9 cellular contexts compared by ENCODE assay signal in the genomic region with DNA sequence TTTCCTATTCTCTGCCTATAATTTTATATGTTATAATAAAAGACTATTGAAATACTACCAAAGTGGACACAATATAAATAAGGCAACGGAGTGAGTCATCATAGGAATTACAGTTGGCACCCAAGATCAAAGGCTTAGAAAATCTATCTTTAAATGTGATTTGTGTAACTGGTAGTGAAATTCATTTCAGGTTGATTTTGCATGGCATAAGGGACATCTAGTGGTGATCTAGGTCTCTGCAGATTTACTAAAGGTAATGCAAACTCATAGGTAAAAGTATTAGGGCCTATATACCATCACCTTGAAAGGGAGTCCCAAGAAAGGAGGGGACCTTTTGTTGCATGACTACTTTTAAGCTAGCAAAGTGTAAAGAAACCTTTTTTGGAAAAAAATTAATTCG.
DNase-seq lines count a peak whose midpoint lies in the region; ATAC-seq and TF ChIP-seq lines count a peak whose summit lies in the region.
"Had no signal": no experiment of that assay in that cellular context is flagged by ENCODE, and none has a peak within 500 bp of the region (broad histone marks: within the 10 kb centered on the region; RNA-seq: fewer than 3 reads in every experiment).

No MANE protein-coding gene starts in this region.

- RAD21 ChIA-PET in HCT116 (lab: Charles Lee; ENCODE audit: low non-redundant PET in 1 of 2, low total read pairs in 2 of 2, uncharacterized antibody in 2 of 2, unreplicated experiment in 2 of 2): no interaction called here

- H3K36me3 ChIP-seq in HCT116 (ENCODE audit: control insufficient read depth in 1 of 2, insufficient read depth in 2 of 2, low read length in 2 of 2): no peaks in the 10 kb centered on the region
- H3K36me3 ChIP-seq in PC-3 (ENCODE audit: low read depth, low read length): no peaks in the 10 kb centered on the region

- H3K27me3 ChIP-seq in HCT116 (ENCODE audit: insufficient read depth, low read length) (no peaks in the 10 kb centered on the region), PC-3 (ENCODE audit: low read length) (no peaks in the 10 kb centered on the region)

- peak; percentile 39 for DNase-seq in AG20443 (ENCODE audit: low spot score)
- DNase-seq in HCT116 (ENCODE audit: low read depth, low spot score): peak; percentile 3
- DNase-seq in PC-3: peak; percentile 56
- no peak for DNase-seq in glutamatergic neuron
- DNase-seq in posterior vena cava (ENCODE audit: low spot score): no peak
- DNase-seq in activated CD4-positive, alpha-beta T cell treated with anti-CD3 and anti-CD28 coated beads, Interleukin-2, amount 50 U/mL, for 1 hour: no peak
- DNase-seq: activated naive CD8-positive, alpha-beta T cell treated with anti-CD3 and anti-CD28 coated beads, Interleukin-2, amount 10 ng/mL, durations not matched to agents 7 days and 5 days had no signal

- H3K4me3 ChIP-seq in HCT116 (replicated peaks in 1 of 2; ENCODE audit: low read depth in 1 of 2, low read length in 2 of 2) (no peak overlapping the region), PC-3 (ENCODE audit: low read length) (no peak overlapping the region)

- BruUV-seq in HCT116 (replicated peaks; lab: Mats Ljungman, UMichigan) (no TSS peak), PC-3 (replicated peaks; lab: Mats Ljungman, UMichigan) (no TSS peak)

- no peaks in the 10 kb centered on the region for H3K79me2 ChIP-seq in HCT116 (ENCODE audit: insufficient read depth, low read length)
- H3K79me2 ChIP-seq in PC-3 (ENCODE audit: low read length): no peaks in the 10 kb centered on the region

- H4K20me1 ChIP-seq in HCT116 (ENCODE audit: insufficient read depth): no peaks in the 10 kb centered on the region; the same call in 1 of the 2 replicates
- no peaks in the 10 kb centered on the region for H4K20me1 ChIP-seq in PC-3 (ENCODE audit: low read length)

- intact Hi-C loops in HCT116 (cut with micrococcal nuclease): loop anchor here (2.0 to 10.0 kb wide), 3 partner anchors 250 to 833 kb away; no protein-coding TSS in a partner anchor
- intact Hi-C loops in PC-3 (cut with micrococcal nuclease): loop anchor here (5.0 kb wide), 2 partner anchors 675 to 835 kb away; no protein-coding TSS in a partner anchor
- intact Hi-C loops in posterior vena cava (cut with DNase I): no loop called here

- no peaks in the 10 kb centered on the region for H3K4me1 Mint-ChIP-seq in glutamatergic neuron (ENCODE audit: low read depth, unreplicated experiment)
- H3K4me1 Mint-ChIP-seq: activated naive CD8-positive, alpha-beta T cell treated with anti-CD3 and anti-CD28 coated beads, Interleukin-2, amount 10 ng/mL, durations not matched to agents 7 days and 5 days had no signal

- no peak overlapping the region for H3K27ac Mint-ChIP-seq in glutamatergic neuron (ENCODE audit: unreplicated experiment)
- H3K27ac Mint-ChIP-seq: activated naive CD8-positive, alpha-beta T cell treated with anti-CD3 and anti-CD28 coated beads, Interleukin-2, amount 10 ng/mL, durations not matched to agents 7 days and 5 days had no signal

- H3K9me2 ChIP-seq in HCT116 (ENCODE audit: insufficient read depth): no peaks in the 10 kb centered on the region
- H3K9me2 ChIP-seq in PC-3 (replicated peaks; ENCODE audit: low read length): no peaks in the 10 kb centered on the region

- CTCF ChIA-PET in HCT116 (lab: Charles Lee): no interaction called here
- CTCF ChIA-PET in PC-3 (lab: Charles Lee): no interaction called here

- H3K4me3 Mint-ChIP-seq in glutamatergic neuron (ENCODE audit: unreplicated experiment): no peak overlapping the region
- H3K4me3 Mint-ChIP-seq: activated naive CD8-positive, alpha-beta T cell treated with anti-CD3 and anti-CD28 coated beads, Interleukin-2, amount 10 ng/mL, durations not matched to agents 7 days and 5 days had no signal

- POLR2A ChIA-PET in HCT116 (lab: Charles Lee): no interaction called here
- POLR2A ChIA-PET in PC-3 (lab: Charles Lee; ENCODE audit: unreplicated experiment): no interaction called here

- H3K27ac ChIP-seq in HCT116 (ENCODE audit: low read depth, low read length): no peak overlapping the region
- no peak overlapping the region for H3K27ac ChIP-seq in PC-3 (ENCODE audit: low read length)

- H3K36me3 Mint-ChIP-seq in glutamatergic neuron (ENCODE audit: unreplicated experiment): no peaks in the 10 kb centered on the region
- H3K36me3 Mint-ChIP-seq: activated naive CD8-positive, alpha-beta T cell treated with anti-CD3 and anti-CD28 coated beads, Interleukin-2, amount 10 ng/mL, durations not matched to agents 7 days and 5 days had no signal

- peak in 2 of 3 experiments; percentile 38 to 45; a peak in 4 of 6 replicates for TF ChIP-seq CTCF in HCT116 (IDR thresholded peaks at IDR 0.05 in 2 of 3, conservative IDR thresholded peaks at IDR 0.05 in 1 of 3; ENCODE audit: borderline replicate concordance in 1 of 3, insufficient read depth in 1 of 3, low read depth in 2 of 3, low read length in 2 of 3)
- peak; percentile 70 for TF ChIP-seq CTCF in PC-3 (conservative IDR thresholded peaks at IDR 0.05; ENCODE audit: low read depth, low read length)
- peak; percentile 54 for TF ChIP-seq CTCF in glutamatergic neuron (IDR thresholded peaks at IDR 0.05; ENCODE audit: partially characterized antibody, unreplicated experiment)

- TF ChIP-seq RAD21 in HCT116 (IDR thresholded peaks at IDR 0.05; ENCODE audit: low read depth): peak; percentile 44

- H2AFZ ChIP-seq in HCT116 (ENCODE audit: low read depth, low read length, poor library complexity, severe bottlenecking): no peak overlapping the region
- H2AFZ ChIP-seq in PC-3 (ENCODE audit: low read length): no peak overlapping the region

- H3K9ac ChIP-seq in HCT116 (ENCODE audit: low read length): no peak overlapping the region
- H3K9ac ChIP-seq in PC-3 (ENCODE audit: low read length): no peak overlapping the region

- H3K9me3 ChIP-seq in HCT116 (ENCODE audit: control insufficient read depth in 1 of 2, insufficient read depth in 1 of 2, low read depth in 1 of 2, low read length in 2 of 2) (no peaks in the 10 kb centered on the region; a peak in 1 of 4 replicates), PC-3 (ENCODE audit: low read length) (no peaks in the 10 kb centered on the region)

- no peaks in the 10 kb centered on the region for H3K27me3 Mint-ChIP-seq in glutamatergic neuron (ENCODE audit: unreplicated experiment)
- H3K27me3 Mint-ChIP-seq: activated naive CD8-positive, alpha-beta T cell treated with anti-CD3 and anti-CD28 coated beads, Interleukin-2, amount 10 ng/mL, durations not matched to agents 7 days and 5 days had no signal

- no peaks in the 10 kb centered on the region for H3F3A ChIP-seq in PC-3 (ENCODE audit: low read length, unreplicated experiment)

- no peak for TF ChIP-seq POLR2A in HCT116 (IDR thresholded peaks at IDR 0.05; ENCODE audit: borderline replicate concordance, extremely low read depth, insufficient read depth, insufficient read length)

- ATAC-seq in HCT116: no peak
- no peak; the same call in 1 of the 2 replicates for ATAC-seq in PC-3
- ATAC-seq in HG03469 (IDR thresholded peaks at IDR 0.05; ENCODE audit: unreplicated experiment): no peak
- ATAC-seq in GM19463 (IDR thresholded peaks at IDR 0.05; ENCODE audit: unreplicated experiment): no peak

- H3K4me2 ChIP-seq in HCT116 (ENCODE audit: low read length): no peak overlapping the region
- H3K4me2 ChIP-seq in PC-3 (ENCODE audit: low read length): no peak overlapping the region

- no peaks in the 10 kb centered on the region for H3K9me3 Mint-ChIP-seq in glutamatergic neuron (ENCODE audit: unreplicated experiment)
- H3K9me3 Mint-ChIP-seq: activated naive CD8-positive, alpha-beta T cell treated with anti-CD3 and anti-CD28 coated beads, Interleukin-2, amount 10 ng/mL, durations not matched to agents 7 days and 5 days had no signal

- no peaks in the 10 kb centered on the region for H3K4me1 ChIP-seq in HCT116 (ENCODE audit: control insufficient read depth in 1 of 2, insufficient read depth in 2 of 2, low read length in 2 of 2)
- H3K4me1 ChIP-seq in PC-3 (ENCODE audit: insufficient read depth, low read length): no peaks in the 10 kb centered on the region

TF ChIP-seq in HCT116, 20 proteins besides CTCF, POLR2A, EP300 and RAD21:
- TF ChIP-seq CBX3 (IDR thresholded peaks at IDR 0.05; ENCODE audit: low read depth): no peak
- TF ChIP-seq, protein P1, sequence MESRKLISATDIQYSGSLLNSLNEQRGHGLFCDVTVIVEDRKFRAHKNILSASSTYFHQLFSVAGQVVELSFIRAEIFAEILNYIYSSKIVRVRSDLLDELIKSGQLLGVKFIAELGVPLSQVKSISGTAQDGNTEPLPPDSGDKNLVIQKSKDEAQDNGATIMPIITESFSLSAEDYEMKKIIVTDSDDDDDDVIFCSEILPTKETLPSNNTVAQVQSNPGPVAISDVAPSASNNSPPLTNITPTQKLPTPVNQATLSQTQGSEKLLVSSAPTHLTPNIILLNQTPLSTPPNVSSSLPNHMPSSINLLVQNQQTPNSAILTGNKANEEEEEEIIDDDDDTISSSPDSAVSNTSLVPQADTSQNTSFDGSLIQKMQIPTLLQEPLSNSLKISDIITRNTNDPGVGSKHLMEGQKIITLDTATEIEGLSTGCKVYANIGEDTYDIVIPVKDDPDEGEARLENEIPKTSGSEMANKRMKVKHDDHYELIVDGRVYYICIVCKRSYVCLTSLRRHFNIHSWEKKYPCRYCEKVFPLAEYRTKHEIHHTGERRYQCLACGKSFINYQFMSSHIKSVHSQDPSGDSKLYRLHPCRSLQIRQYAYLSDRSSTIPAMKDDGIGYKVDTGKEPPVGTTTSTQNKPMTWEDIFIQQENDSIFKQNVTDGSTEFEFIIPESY (IDR thresholded peaks at IDR 0.05; ENCODE audit: extremely low read depth, insufficient replicate concordance, low read length): no peak
- TF ChIP-seq EZH2phosphoT487 (IDR thresholded peaks at IDR 0.05; ENCODE audit: borderline replicate concordance): no peak
- TF ChIP-seq EGR1 (IDR thresholded peaks at IDR 0.05; ENCODE audit: low read depth): no peak
- TF ChIP-seq YY1 (IDR thresholded peaks at IDR 0.05; ENCODE audit: extremely low read depth, insufficient replicate concordance, low read depth, low read length): no peak
- no peak for TF ChIP-seq ZFX (IDR thresholded peaks at IDR 0.05)
- TF ChIP-seq, protein P2, sequence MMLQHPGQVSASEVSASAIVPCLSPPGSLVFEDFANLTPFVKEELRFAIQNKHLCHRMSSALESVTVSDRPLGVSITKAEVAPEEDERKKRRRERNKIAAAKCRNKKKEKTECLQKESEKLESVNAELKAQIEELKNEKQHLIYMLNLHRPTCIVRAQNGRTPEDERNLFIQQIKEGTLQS (IDR thresholded peaks at IDR 0.05): no peak
- TF ChIP-seq ZNF274 (IDR thresholded peaks at IDR 0.05; ENCODE audit: low read depth, low read length): no peak
- no peak for TF ChIP-seq POLR2AphosphoS5 (IDR thresholded peaks at IDR 0.05; ENCODE audit: low read depth, low read length)
- TF ChIP-seq SRF (IDR thresholded peaks at IDR 0.05; ENCODE audit: low read depth): no peak
- TF ChIP-seq, protein P3, sequence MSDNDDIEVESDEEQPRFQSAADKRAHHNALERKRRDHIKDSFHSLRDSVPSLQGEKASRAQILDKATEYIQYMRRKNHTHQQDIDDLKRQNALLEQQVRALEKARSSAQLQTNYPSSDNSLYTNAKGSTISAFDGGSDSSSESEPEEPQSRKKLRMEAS (IDR thresholded peaks at IDR 0.05): no peak
- TF ChIP-seq SIN3A (IDR thresholded peaks at IDR 0.05; ENCODE audit: low read depth): no peak
- TF ChIP-seq SP1 (IDR thresholded peaks at IDR 0.05; ENCODE audit: low read depth): no peak
TF ChIP-seq in HCT116: peak in this region for 0.

Comparison
In these comparisons a context has a peak if more than half of its experiments do, and no peak if none do; other contexts are left out.
1. DNase-seq: peak in AG20443 (single experiment), HCT116 (single experiment) and PC-3 (single experiment); none in glutamatergic neuron (single experiment), posterior vena cava (single experiment) and activated CD4-positive, alpha-beta T cell treated with anti-CD3 and anti-CD28 coated beads, Interleukin-2, amount 50 U/mL, for 1 hour (single experiment).
2. intact Hi-C loops: an anchor here in HCT116 (2.0 to 10.0 kb wide) and PC-3 (5.0 kb wide); none called in posterior vena cava.
3. Peak in every context shown above with its lines, with median percentiles within 50 percentile points of each other: CTCF ChIP-seq.